9 cellular contexts compared by ENCODE assay signal in genomic region chr16:56606071-56606687, GRCh38. TPM values are rescaled to one million over a fixed set of nuclear protein-coding genes. Genes with fewer than 3 reads are reported as not detected.
A peak's percentile ranks its signal among the peaks of the same experiment; 100 is the strongest.
DNase-seq lines count a peak whose midpoint lies in the region; ATAC-seq and TF ChIP-seq lines count a peak whose summit lies in the region.
"Had no signal": no experiment of that assay in that cellular context is flagged by ENCODE, and none has a peak within 500 bp of the region (broad histone marks: within the 10 kb centered on the region; RNA-seq: fewer than 3 reads in every experiment).

No MANE protein-coding gene starts in this region.

- H3K9ac ChIP-seq in PC-3 (ENCODE audit: low read length): peak overlapping the region; percentile 37; the same call in 1 of the 2 replicates

- H4K20me1 ChIP-seq in PC-3 (ENCODE audit: low read length) (no peaks in the 10 kb centered on the region), osteoblast (ENCODE audit: insufficient read depth, low read length) (no peaks in the 10 kb centered on the region), GM23338 (replicated peaks; ENCODE audit: insufficient read depth) (no peaks in the 10 kb centered on the region)

- TF ChIP-seq CTCF in C4-2B (conservative IDR thresholded peaks at IDR 0.05) (no peak), PC-3 (conservative IDR thresholded peaks at IDR 0.05; ENCODE audit: low read depth, low read length) (no peak), osteoblast (IDR thresholded peaks at IDR 0.05; ENCODE audit: extremely low read depth, low read depth, low read length) (no peak), GM23338 (conservative IDR thresholded peaks at IDR 0.05; ENCODE audit: low read depth in 2 of 2) (no peak), A673 (conservative IDR thresholded peaks at IDR 0.05; ENCODE audit: low read depth, low read length) (no peak)

- H3K9me2 ChIP-seq in PC-3 (replicated peaks; ENCODE audit: low read length) (no peaks in the 10 kb centered on the region), GM23338 (ENCODE audit: insufficient read depth) (no peaks in the 10 kb centered on the region)

- DNase-seq in PC-3 (peak; percentile 85), osteoblast (ENCODE audit: insufficient read length, low spot score, missing footprints) (no peak), T-helper 9 cell (no peak), GM23338 (ENCODE audit: low spot score) (no peak), A673 (ENCODE audit: low spot score) (no peak)
- no peak for DNase-seq in effector memory CD8-positive, alpha-beta T cell

- H3K4me1 ChIP-seq in PC-3 (ENCODE audit: insufficient read depth, low read length): peaks cover 52% of the 10 kb centered on the region
- H3K4me1 ChIP-seq in osteoblast (ENCODE audit: insufficient read depth, low read length): peaks cover 50% of the 10 kb centered on the region
- peaks cover 22% of the 10 kb centered on the region for H3K4me1 ChIP-seq in GM23338 (ENCODE audit: insufficient read depth)
- H3K4me1 ChIP-seq in A673 (ENCODE audit: insufficient read depth, low read length, poor library complexity, severe bottlenecking): peaks cover 34% of the 10 kb centered on the region

- peaks cover 14% of the 10 kb centered on the region for H3F3A ChIP-seq in PC-3 (ENCODE audit: low read length, unreplicated experiment)
- peaks cover 14% of the 10 kb centered on the region; the same call in 1 of the 2 replicates for H3F3A ChIP-seq in GM23338 (replicated peaks; ENCODE audit: low read depth)

- H3K4me1 Mint-ChIP-seq in effector memory CD8-positive, alpha-beta T cell (ENCODE audit: low read depth in 2 of 2): peaks cover 26 to 40% of the 10 kb centered on the region in 2 donors
- peaks cover 34% of the 10 kb centered on the region for H3K4me1 Mint-ChIP-seq in GM23338

- CTCF ChIA-PET in PC-3 (lab: Charles Lee): interaction anchor here (1.1 to 1.2 kb wide), 2 partner anchors 96 to 183 kb away, joined by 4 to 7 read pairs; no protein-coding TSS in a partner anchor
- CTCF ChIA-PET in A673 (lab: Charles Lee): interaction anchor here (1.0 kb wide), 1 partner anchor 37 kb away, joined by 3 read pairs; no protein-coding TSS in a partner anchor

- H3K4me3 ChIP-seq in PC-3 (ENCODE audit: low read length) (no peak overlapping the region; the same call in 1 of the 2 replicates), osteoblast (ENCODE audit: insufficient read depth, low read length) (peak overlapping the region; percentile 59), GM23338 (no peak overlapping the region), A673 (ENCODE audit: low read depth, low read length, poor library complexity, severe bottlenecking) (no peak overlapping the region)

- no peak overlapping the region for H2AFZ ChIP-seq in PC-3 (ENCODE audit: low read length)
- H2AFZ ChIP-seq in osteoblast (ENCODE audit: low read length): no peak overlapping the region
- no peak overlapping the region for H2AFZ ChIP-seq in GM23338

- peak overlapping the region; percentile 93 for H3K4me2 ChIP-seq in PC-3 (ENCODE audit: low read length)
- peak overlapping the region; percentile 83 for H3K4me2 ChIP-seq in osteoblast (ENCODE audit: insufficient read depth, low read length)
- H3K4me2 ChIP-seq in GM23338: no peak overlapping the region

- BruUV-seq in PC-3 (replicated peaks; lab: Mats Ljungman, UMichigan) (no TSS peak), A673 (replicated peaks; lab: Mats Ljungman, UMichigan) (no TSS peak)

- ATAC-seq in PC-3 (peak; percentile 0; the same call in 1 of the 2 replicates), GM23338 (no peak), HG03135 (IDR thresholded peaks at IDR 0.05; ENCODE audit: unreplicated experiment) (no peak)
- ATAC-seq in effector memory CD8-positive, alpha-beta T cell (replicated peaks): no peak

- H3K9me3 Mint-ChIP-seq in effector memory CD8-positive, alpha-beta T cell: peaks cover 0 to under 1% of the 10 kb centered on the region in 2 donors
- H3K9me3 Mint-ChIP-seq in GM23338: no peaks in the 10 kb centered on the region
- H3K9me3 Mint-ChIP-seq: IgD-negative memory B cell had no signal

- H3K27me3 Mint-ChIP-seq in effector memory CD8-positive, alpha-beta T cell: peaks cover 2 to 3% of the 10 kb centered on the region in 2 donors
- H3K27me3 Mint-ChIP-seq in GM23338 (ENCODE audit: insufficient read depth, low read depth, poor library complexity): peaks cover 40% of the 10 kb centered on the region

- POLR2A ChIA-PET in PC-3 (lab: Charles Lee; ENCODE audit: unreplicated experiment): no interaction called here
- POLR2A ChIA-PET in A673 (lab: Charles Lee; ENCODE audit: low non-redundant PET): no interaction called here

- peak overlapping the region in 1 of 2 donors; percentile 44 for H3K4me3 Mint-ChIP-seq in effector memory CD8-positive, alpha-beta T cell
- no peak overlapping the region for H3K4me3 Mint-ChIP-seq in GM23338

- H3K36me3 ChIP-seq in PC-3 (ENCODE audit: low read depth, low read length) (no peaks in the 10 kb centered on the region), osteoblast (ENCODE audit: insufficient read depth, low read length) (no peaks in the 10 kb centered on the region), GM23338 (ENCODE audit: insufficient read depth) (no peaks in the 10 kb centered on the region), A673 (ENCODE audit: insufficient read depth, low read length, poor library complexity, severe bottlenecking) (no peaks in the 10 kb centered on the region)

- H3K27ac ChIP-seq in C4-2B (peak overlapping the region; percentile 79), PC-3 (ENCODE audit: low read length) (peak overlapping the region; percentile 82), osteoblast (ENCODE audit: low read depth, low read length) (peak overlapping the region; percentile 98), GM23338 (ENCODE audit: low read depth) (no peak overlapping the region), A673 (ENCODE audit: low read depth, low read length, poor library complexity, severe bottlenecking) (no peak overlapping the region)

- H3K27me3 ChIP-seq in PC-3 (ENCODE audit: low read length) (no peaks in the 10 kb centered on the region), osteoblast (ENCODE audit: insufficient read depth, low read length) (no peaks in the 10 kb centered on the region), GM23338 (ENCODE audit: insufficient read depth) (peaks cover 54% of the 10 kb centered on the region), A673 (replicated peaks; ENCODE audit: insufficient read depth, low read depth, low read length, poor library complexity) (no peaks in the 10 kb centered on the region)

- no peaks in the 10 kb centered on the region for H3K36me3 Mint-ChIP-seq in effector memory CD8-positive, alpha-beta T cell (ENCODE audit: insufficient read depth)
- peaks cover 9% of the 10 kb centered on the region; the same call in 2 of the 3 replicates for H3K36me3 Mint-ChIP-seq in GM23338 (ENCODE audit: low read depth)
- H3K36me3 Mint-ChIP-seq: IgD-negative memory B cell had no signal

- intact Hi-C loops in PC-3 (cut with micrococcal nuclease): loop anchor here (2.0 to 10.0 kb wide), 4 partner anchors 21 to 181 kb away; partner anchors contain the start of genes MT1B, MT1F and MT1X
- intact Hi-C loops in A673 (cut with micrococcal nuclease; ENCODE audit: unreplicated experiment): loop anchor here (5.0 kb wide), 1 partner anchor 76 kb away; the partner anchor contains the start of gene MT1X

- peak overlapping the region; percentile 89 to 90 for H3K27ac Mint-ChIP-seq in effector memory CD8-positive, alpha-beta T cell
- H3K27ac Mint-ChIP-seq in GM23338: no peak overlapping the region

- H3K9me3 ChIP-seq in PC-3 (ENCODE audit: low read length): no peaks in the 10 kb centered on the region
- no peaks in the 10 kb centered on the region for H3K9me3 ChIP-seq in osteoblast (ENCODE audit: low read depth, low read length)
- H3K9me3 ChIP-seq in A673 (ENCODE audit: low read depth, low read length, poor library complexity, severe bottlenecking): no peaks in the 10 kb centered on the region

- peaks cover 16% of the 10 kb centered on the region for H3K79me2 ChIP-seq in PC-3 (ENCODE audit: low read length)
- no peaks in the 10 kb centered on the region for H3K79me2 ChIP-seq in osteoblast (ENCODE audit: insufficient read depth, low read length)
- H3K79me2 ChIP-seq in GM23338 (replicated peaks; ENCODE audit: insufficient read depth): no peaks in the 10 kb centered on the region

TF ChIP-seq in GM23338, 12 proteins besides CTCF, POLR2A, EP300 and RAD21 (continues in another document):
- TF ChIP-seq EZH2 (IDR thresholded peaks at IDR 0.05; ENCODE audit: low read depth, unreplicated experiment): no peak
- TF ChIP-seq POLR2AphosphoS5 (IDR thresholded peaks at IDR 0.05; ENCODE audit: low read depth): no peak
- no peak for TF ChIP-seq ETS1 (IDR thresholded peaks at IDR 0.05)

RNA-seq across cellular contexts. Expression of gene MT2A, which starts 2.2 kb away (rescaled TPM):
- total RNA-seq in PC-3 (2014; rRNA removed): 683 and 758 TPM in 2 replicates
- 33.7 and 43.9 TPM in 2 replicates for total RNA-seq in osteoblast
- 8.9 and 13.9 TPM in 2 replicates for total RNA-seq in GM23338 (2014; rRNA removed; shearing (Covaris generic))
- 243 and 267 TPM in 2 replicates for polyA plus RNA-seq in GM23338 (2016; fragmentation: Nextera tagmentation; extraction: Ambion mirVana)
- 81.8 and 218 TPM in 2 replicates for total RNA-seq in A673 (2021)

RNA-seq across cellular contexts. Expression of gene MT3, which starts 16.9 kb away (rescaled TPM):
- not detected in 2 replicates for total RNA-seq in PC-3 (2014; rRNA removed)
- not detected in 2 replicates for total RNA-seq in osteoblast
- total RNA-seq in GM23338 (2014; rRNA removed; shearing (Covaris generic)): not detected in 2 replicates
- not detected in 2 replicates for polyA plus RNA-seq in GM23338 (2016; fragmentation: Nextera tagmentation; extraction: Ambion mirVana)
- total RNA-seq in A673 (2021): not detected in 2 replicates
- polyA plus RNA-seq: IgD-negative memory B cell had no signal

RNA-seq across cellular contexts. Expression of gene MT1E, which starts 19.4 kb away (rescaled TPM):
- not detected in 2 replicates for total RNA-seq in PC-3 (2014; rRNA removed)
- 105 and 119 TPM in 2 replicates for total RNA-seq in osteoblast
- total RNA-seq in GM23338 (2014; rRNA removed; shearing (Covaris generic)): 13.9 and 31.0 TPM in 2 replicates
- polyA plus RNA-seq in GM23338 (2016; fragmentation: Nextera tagmentation; extraction: Ambion mirVana): 121 and 133 TPM in 2 replicates
- total RNA-seq in A673 (2021): 21.6 and 50.6 TPM in 2 replicates

RNA-seq across cellular contexts. Expression of gene MT1M, which starts 26.3 kb away (rescaled TPM):
- total RNA-seq in PC-3 (2014; rRNA removed) (1.3 and 1.5 TPM in 2 replicates), osteoblast (8.5 and 8.7 TPM in 2 replicates), A673 (2021) (0.49 TPM in 1 of 2 replicates, not detected in the other)
- total RNA-seq in GM23338 (2014; rRNA removed; shearing (Covaris generic)): 1.1 TPM in 1 of 2 replicates, not detected in the other
- polyA plus RNA-seq in GM23338 (2016; fragmentation: Nextera tagmentation; extraction: Ambion mirVana): 4.7 and 6.1 TPM in 2 replicates
- polyA plus RNA-seq: IgD-negative memory B cell had no signal

RNA-seq across cellular contexts. Expression of gene MT1A, which starts 32.3 kb away (rescaled TPM):
- not detected in 2 replicates for total RNA-seq in PC-3 (2014; rRNA removed)
- total RNA-seq in osteoblast: 0.59 TPM in 1 of 2 replicates, not detected in the other
- not detected in 2 replicates for total RNA-seq in GM23338 (2014; rRNA removed; shearing (Covaris generic))
- polyA plus RNA-seq in GM23338 (2016; fragmentation: Nextera tagmentation; extraction: Ambion mirVana): 1.6 and 2.5 TPM in 2 replicates
- total RNA-seq in A673 (2021): not detected in 2 replicates
- polyA plus RNA-seq: IgD-negative memory B cell had no signal

Comparison
In these comparisons a context has a peak if more than half of its experiments do, and no peak if none do; other contexts are left out.
1. H3K27ac ChIP-seq: peak in C4-2B (single experiment), PC-3 (single experiment) and osteoblast (single experiment); none in GM23338 (single experiment) and A673 (single experiment).
2. RNA of gene MT1E, which starts 19.4 kb away (total RNA-seq): 105 to 119 TPM in osteoblast, 21.6 to 50.6 TPM in A673 and 13.9 to 31.0 TPM in GM23338; not detected in PC-3; every median in the first group is over 10 times any median in the second.